2 cellular contexts compared by ENCODE assay signal in genomic region chr12:51911307-51911706, GRCh38.
TF ChIP-seq lines count a peak whose summit lies in the region.

No MANE protein-coding gene starts in this region.

TF ChIP-seq in GM12891, 5 proteins besides CTCF, POLR2A, EP300 and RAD21:
- TF ChIP-seq PAX5 (IDR thresholded peaks at IDR 0.05; ENCODE audit: insufficient read depth, low read length, severe bottlenecking) (no peak), POU2F2 (IDR thresholded peaks at IDR 0.05; ENCODE audit: low read depth, low read length) (no peak), SPI1 (IDR thresholded peaks at IDR 0.05; ENCODE audit: low read depth, low read length) (peak; percentile 70), TAF1 (IDR thresholded peaks at IDR 0.05; ENCODE audit: low read depth, low read length) (no peak), POLR2AphosphoS5 (IDR thresholded peaks at IDR 0.05; ENCODE audit: low read depth, low read length) (no peak)

TF ChIP-seq in GM12878, 131 proteins besides CTCF, POLR2A, EP300 and RAD21:
- TF ChIP-seq STAT3 (IDR thresholded peaks at IDR 0.05; ENCODE audit: low read depth, low read length) (no peak), LARP7 (IDR thresholded peaks at IDR 0.05) (no peak), IKZF2 (IDR thresholded peaks at IDR 0.05) (no peak), SPI1 (IDR thresholded peaks at IDR 0.05; ENCODE audit: borderline replicate concordance, insufficient read depth, low read depth, low read length) (peak; percentile 74)
